Comparison of ENCODE assay signal across 8 cellular contexts in genomic region chr6:26026833-26027490, GRCh38.
A peak's percentile ranks its signal among the peaks of the same experiment; 100 is the strongest.
DNase-seq lines count a peak whose midpoint lies in the region; ATAC-seq and TF ChIP-seq lines count a peak whose summit lies in the region.

No MANE protein-coding gene starts in this region.

- no peaks in the 10 kb centered on the region for H3K27me3 Mint-ChIP-seq in activated naive CD4-positive, alpha-beta T cell treated with anti-CD3 and anti-CD28 coated beads for 36 hours (ENCODE audit: low read depth)

- H3K27ac ChIP-seq in tibial artery, result peak overlapping the region; percentile 93

- peaks cover 9% of the 10 kb centered on the region for H3K36me3 Mint-ChIP-seq in activated naive CD4-positive, alpha-beta T cell treated with anti-CD3 and anti-CD28 coated beads for 36 hours (ENCODE audit: low read depth)

- TF ChIP-seq CTCF in HFF-Myc (IDR thresholded peaks at IDR 0.05; ENCODE audit: low read depth, low read length, missing control alignments), result no peak
- TF ChIP-seq CTCF in NB4 (IDR thresholded peaks at IDR 0.05; ENCODE audit: low read depth, low read length), result no peak
- no peak for TF ChIP-seq CTCF in omental fat pad (IDR thresholded peaks at IDR 0.05)
- TF ChIP-seq CTCF in tibial artery (IDR thresholded peaks at IDR 0.05), result no peak

- H3K4me3 Mint-ChIP-seq in activated naive CD4-positive, alpha-beta T cell treated with anti-CD3 and anti-CD28 coated beads for 36 hours, result peak overlapping the region; percentile 87

- H3K4me3 ChIP-seq in HFF-Myc (replicated peaks; ENCODE audit: low read depth, low read length), result peak overlapping the region; percentile 59
- peak overlapping the region; percentile 55 for H3K4me3 ChIP-seq in NB4 (ENCODE audit: low read depth, low read length)
- peak overlapping the region; percentile 69 to 76 for H3K4me3 ChIP-seq in tibial artery

- no peaks in the 10 kb centered on the region for H3K9me3 Mint-ChIP-seq in activated naive CD4-positive, alpha-beta T cell treated with anti-CD3 and anti-CD28 coated beads for 36 hours

- H3K27me3 ChIP-seq in tibial artery, result no peaks in the 10 kb centered on the region

- H3K9me3 ChIP-seq in tibial artery, result no peaks in the 10 kb centered on the region

- peak; percentile 62 for ATAC-seq in omental fat pad (ENCODE audit: low FRiP score)

- peaks cover 0 to 23% (median 9%) of the 10 kb centered on the region in 4 donors for H3K4me1 ChIP-seq in tibial artery

- no peaks in the 10 kb centered on the region for H3K36me3 ChIP-seq in tibial artery

- in situ Hi-C loops in SK-MEL-5 (cut with HindIII; ENCODE audit: low pct_unique_long_range_greater_than_20kb, low sequenced_read_pairs), result no loop called here

- peak; percentile 89 for DNase-seq in GF-D8 (lab: John Stamatoyannopoulos, UW)
- DNase-seq in HFF-Myc (ENCODE audit: extremely low read depth, low read depth), result peak; percentile 99
- peak; percentile 99 for DNase-seq in NB4 (ENCODE audit: low read depth)
- peak; percentile 100 for DNase-seq in SK-MEL-5 (ENCODE audit: low read depth, low spot score)
- peak; percentile 95 for DNase-seq in activated naive CD4-positive, alpha-beta T cell treated with anti-CD3 and anti-CD28 coated beads for 36 hours
- peak; percentile 73 for DNase-seq in germinal center (ENCODE audit: low spot score)
- peak; percentile 73 for DNase-seq in omental fat pad (ENCODE audit: low spot score)
- DNase-seq in tibial artery, result peak; percentile 93 to 95

- peak overlapping the region; percentile 99 for H3K27ac Mint-ChIP-seq in activated naive CD4-positive, alpha-beta T cell treated with anti-CD3 and anti-CD28 coated beads for 36 hours

- CTCF ChIA-PET in activated naive CD4-positive, alpha-beta T cell treated with anti-CD3 and anti-CD28 coated beads for 36 hours (lab: Charles Lee), result interaction anchor here (0.9 to 1.9 kb wide), 12 partner anchors 10 to 238 kb away, joined by 3 to 15 read pairs (median 4); a partner anchor contains a TSS

- peak; percentile 99 for TF ChIP-seq POLR2A in NB4 (IDR thresholded peaks at IDR 0.05; ENCODE audit: extremely low read depth, insufficient read length)

- intact Hi-C loops in activated naive CD4-positive, alpha-beta T cell treated with anti-CD3 and anti-CD28 coated beads for 36 hours (cut with micrococcal nuclease), result loop anchor here (1.0 to 10.0 kb wide), 8 partner anchors 16 to 1868 kb away; partner anchors contain the start of gene RIPOR2
- intact Hi-C loops in tibial artery (cut with DNase I; ENCODE audit: low total_unique reads), result loop anchor here (10.0 kb wide), 1 partner anchor 1808 kb away; a partner anchor contains a TSS

- peaks cover 39% of the 10 kb centered on the region for H3K4me1 Mint-ChIP-seq in activated naive CD4-positive, alpha-beta T cell treated with anti-CD3 and anti-CD28 coated beads for 36 hours (ENCODE audit: low read depth)

Comparison
In these comparisons a context has a peak if more than half of its experiments do, and no peak if none do; other contexts are left out.
1. Peak in every context shown above with its lines: DNase-seq, ATAC-seq, H3K4me3 ChIP-seq and H3K27ac ChIP-seq.